1 cellular context compared by ENCODE assay signal in the genomic region with DNA sequence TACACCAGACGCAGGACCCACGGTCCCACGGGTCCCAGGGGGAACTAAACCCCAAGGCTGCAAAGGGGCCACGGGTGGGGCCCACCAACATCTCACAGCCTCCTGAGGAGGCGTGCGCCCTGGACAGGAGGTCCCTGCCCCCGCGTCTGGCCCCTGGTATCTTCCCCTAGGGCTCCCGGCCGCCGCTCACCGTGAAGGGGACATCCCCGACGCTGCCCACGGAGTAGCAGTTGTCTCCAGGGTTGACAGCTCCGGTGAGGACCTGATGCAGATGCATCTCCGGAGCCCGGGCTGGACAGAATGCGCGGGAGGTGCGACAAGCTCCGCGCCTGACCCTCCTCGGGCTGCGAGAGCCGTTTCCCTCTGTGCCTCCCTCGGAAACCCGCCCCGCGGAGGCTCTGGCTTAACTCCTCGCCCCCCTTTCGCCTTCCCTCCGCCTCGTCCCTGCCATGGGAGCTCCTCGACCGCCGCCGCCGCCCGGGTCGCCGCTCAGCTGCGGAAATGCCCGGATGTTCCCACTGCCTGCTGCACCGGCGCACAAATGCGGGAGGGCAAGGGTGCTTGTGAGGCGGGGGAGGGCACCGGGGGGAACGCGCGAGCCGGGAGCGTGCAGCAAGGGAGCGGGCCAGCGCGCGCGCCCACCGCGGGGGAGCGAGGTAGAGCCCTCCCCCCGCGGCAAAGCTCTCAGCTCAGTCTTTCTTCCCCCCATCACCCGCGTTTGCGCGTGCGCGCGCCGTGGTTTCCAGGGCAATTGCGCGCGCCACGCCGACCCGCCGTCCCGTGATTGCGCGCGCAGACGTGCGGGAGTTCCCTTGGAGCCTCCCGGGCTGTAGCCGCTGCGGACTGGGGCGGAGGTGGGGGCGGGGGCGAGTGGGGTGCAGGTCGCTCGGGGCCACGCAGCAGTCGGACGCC.
TF ChIP-seq lines count a peak whose summit lies in the region.

A gene with protein sequence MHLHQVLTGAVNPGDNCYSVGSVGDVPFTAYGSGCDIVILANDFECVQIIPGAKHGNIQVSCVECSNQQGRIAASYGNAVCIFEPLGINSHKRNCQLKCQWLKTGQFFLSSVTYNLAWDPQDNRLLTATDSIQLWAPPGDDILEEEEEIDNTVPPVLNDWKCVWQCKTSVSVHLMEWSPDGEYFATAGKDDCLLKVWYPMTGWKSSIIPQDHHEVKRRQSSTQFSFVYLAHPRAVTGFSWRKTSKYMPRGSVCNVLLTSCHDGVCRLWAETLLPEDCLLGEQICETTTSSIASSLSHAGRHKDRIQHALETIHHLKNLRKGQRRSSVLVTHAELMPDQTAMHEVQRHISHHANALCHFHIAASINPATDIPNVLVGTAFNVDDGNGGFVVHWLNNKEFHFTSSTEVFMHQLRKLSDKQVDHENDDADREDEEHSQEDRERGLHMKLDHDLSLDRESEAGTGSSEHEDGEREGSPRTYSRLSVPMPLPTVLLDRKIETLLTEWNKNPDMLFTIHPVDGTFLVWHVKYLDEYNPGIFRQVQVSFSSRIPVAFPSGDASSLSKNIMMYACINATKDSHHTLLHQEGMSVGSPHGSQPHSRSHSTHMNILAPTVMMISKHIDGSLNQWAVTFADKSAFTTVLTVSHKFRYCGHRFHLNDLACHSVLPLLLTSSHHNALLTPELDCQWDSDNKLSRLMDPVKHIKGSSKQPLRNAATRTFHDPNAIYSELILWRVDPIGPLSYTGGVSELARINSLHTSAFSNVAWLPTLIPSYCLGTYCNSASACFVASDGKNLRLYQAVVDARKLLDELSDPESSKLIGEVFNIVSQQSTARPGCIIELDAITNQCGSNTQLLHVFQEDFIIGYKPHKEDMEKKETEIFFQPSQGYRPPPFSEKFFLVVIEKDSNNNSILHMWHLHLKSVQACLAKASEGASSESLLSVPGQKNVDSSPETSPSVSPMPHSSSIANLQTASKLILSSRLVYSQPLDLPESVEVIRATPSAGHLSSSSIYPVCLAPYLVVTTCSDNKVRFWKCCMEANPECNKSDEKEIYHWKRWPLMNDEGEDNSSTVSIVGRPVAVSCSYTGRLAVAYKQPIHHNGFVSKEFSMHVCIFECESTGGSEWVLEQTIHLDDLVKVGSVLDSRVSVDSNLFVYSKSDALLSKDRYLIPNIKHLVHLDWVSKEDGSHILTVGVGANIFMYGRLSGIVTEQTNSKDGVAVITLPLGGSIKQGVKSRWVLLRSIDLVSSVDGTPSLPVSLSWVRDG (N-terminal part only) (minus strand): TSS at position 503 of the 912 bp plus-strand sequence. CDS start 226 bp downstream, at position 277.

TF ChIP-seq in GM12878, 131 proteins besides CTCF, POLR2A, EP300 and RAD21 (continues in another document):
- TF ChIP-seq, protein P1, sequence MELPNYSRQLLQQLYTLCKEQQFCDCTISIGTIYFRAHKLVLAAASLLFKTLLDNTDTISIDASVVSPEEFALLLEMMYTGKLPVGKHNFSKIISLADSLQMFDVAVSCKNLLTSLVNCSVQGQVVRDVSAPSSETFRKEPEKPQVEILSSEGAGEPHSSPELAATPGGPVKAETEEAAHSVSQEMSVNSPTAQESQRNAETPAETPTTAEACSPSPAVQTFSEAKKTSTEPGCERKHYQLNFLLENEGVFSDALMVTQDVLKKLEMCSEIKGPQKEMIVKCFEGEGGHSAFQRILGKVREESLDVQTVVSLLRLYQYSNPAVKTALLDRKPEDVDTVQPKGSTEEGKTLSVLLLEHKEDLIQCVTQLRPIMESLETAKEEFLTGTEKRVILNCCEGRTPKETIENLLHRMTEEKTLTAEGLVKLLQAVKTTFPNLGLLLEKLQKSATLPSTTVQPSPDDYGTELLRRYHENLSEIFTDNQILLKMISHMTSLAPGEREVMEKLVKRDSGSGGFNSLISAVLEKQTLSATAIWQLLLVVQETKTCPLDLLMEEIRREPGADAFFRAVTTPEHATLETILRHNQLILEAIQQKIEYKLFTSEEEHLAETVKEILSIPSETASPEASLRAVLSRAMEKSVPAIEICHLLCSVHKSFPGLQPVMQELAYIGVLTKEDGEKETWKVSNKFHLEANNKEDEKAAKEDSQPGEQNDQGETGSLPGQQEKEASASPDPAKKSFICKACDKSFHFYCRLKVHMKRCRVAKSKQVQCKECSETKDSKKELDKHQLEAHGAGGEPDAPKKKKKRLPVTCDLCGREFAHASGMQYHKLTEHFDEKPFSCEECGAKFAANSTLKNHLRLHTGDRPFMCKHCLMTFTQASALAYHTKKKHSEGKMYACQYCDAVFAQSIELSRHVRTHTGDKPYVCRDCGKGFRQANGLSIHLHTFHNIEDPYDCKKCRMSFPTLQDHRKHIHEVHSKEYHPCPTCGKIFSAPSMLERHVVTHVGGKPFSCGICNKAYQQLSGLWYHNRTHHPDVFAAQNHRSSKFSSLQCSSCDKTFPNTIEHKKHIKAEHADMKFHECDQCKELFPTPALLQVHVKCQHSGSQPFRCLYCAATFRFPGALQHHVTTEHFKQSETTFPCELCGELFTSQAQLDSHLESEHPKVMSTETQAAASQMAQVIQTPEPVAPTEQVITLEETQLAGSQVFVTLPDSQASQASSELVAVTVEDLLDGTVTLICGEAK (IDR thresholded peaks at IDR 0.05; ENCODE audit: borderline replicate concordance) = no peak
- TF ChIP-seq, protein P2, sequence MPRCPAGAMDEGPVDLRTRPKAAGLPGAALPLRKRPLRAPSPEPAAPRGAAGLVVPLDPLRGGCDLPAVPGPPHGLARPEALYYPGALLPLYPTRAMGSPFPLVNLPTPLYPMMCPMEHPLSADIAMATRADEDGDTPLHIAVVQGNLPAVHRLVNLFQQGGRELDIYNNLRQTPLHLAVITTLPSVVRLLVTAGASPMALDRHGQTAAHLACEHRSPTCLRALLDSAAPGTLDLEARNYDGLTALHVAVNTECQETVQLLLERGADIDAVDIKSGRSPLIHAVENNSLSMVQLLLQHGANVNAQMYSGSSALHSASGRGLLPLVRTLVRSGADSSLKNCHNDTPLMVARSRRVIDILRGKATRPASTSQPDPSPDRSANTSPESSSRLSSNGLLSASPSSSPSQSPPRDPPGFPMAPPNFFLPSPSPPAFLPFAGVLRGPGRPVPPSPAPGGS (IDR thresholded peaks at IDR 0.05; ENCODE audit: borderline replicate concordance, insufficient read depth, low read depth, low read length, poor library complexity, severe bottlenecking) = peak; percentile 47
- peak; percentile 2; the same call in 1 of the 2 replicates for TF ChIP-seq RUNX3 (IDR thresholded peaks at IDR 0.05; ENCODE audit: low read length)
- peak; percentile 81 for TF ChIP-seq IKZF1 (conservative IDR thresholded peaks at IDR 0.05)
- TF ChIP-seq, protein P3, sequence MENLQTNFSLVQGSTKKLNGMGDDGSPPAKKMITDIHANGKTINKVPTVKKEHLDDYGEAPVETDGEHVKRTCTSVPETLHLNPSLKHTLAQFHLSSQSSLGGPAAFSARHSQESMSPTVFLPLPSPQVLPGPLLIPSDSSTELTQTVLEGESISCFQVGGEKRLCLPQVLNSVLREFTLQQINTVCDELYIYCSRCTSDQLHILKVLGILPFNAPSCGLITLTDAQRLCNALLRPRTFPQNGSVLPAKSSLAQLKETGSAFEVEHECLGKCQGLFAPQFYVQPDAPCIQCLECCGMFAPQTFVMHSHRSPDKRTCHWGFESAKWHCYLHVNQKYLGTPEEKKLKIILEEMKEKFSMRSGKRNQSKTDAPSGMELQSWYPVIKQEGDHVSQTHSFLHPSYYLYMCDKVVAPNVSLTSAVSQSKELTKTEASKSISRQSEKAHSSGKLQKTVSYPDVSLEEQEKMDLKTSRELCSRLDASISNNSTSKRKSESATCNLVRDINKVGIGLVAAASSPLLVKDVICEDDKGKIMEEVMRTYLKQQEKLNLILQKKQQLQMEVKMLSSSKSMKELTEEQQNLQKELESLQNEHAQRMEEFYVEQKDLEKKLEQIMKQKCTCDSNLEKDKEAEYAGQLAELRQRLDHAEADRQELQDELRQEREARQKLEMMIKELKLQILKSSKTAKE (IDR thresholded peaks at IDR 0.05; ENCODE audit: low read depth, poor library complexity, severe bottlenecking) = peak; percentile 79
- no peak for TF ChIP-seq SMC3 (IDR thresholded peaks at IDR 0.05; ENCODE audit: borderline replicate concordance, low read length)
- TF ChIP-seq HDGF (IDR thresholded peaks at IDR 0.05) = no peak
- no peak for TF ChIP-seq SUPT20H (IDR thresholded peaks at IDR 0.05; ENCODE audit: borderline replicate concordance, control insufficient read depth, low read depth, low read length)
- TF ChIP-seq, protein P4, sequence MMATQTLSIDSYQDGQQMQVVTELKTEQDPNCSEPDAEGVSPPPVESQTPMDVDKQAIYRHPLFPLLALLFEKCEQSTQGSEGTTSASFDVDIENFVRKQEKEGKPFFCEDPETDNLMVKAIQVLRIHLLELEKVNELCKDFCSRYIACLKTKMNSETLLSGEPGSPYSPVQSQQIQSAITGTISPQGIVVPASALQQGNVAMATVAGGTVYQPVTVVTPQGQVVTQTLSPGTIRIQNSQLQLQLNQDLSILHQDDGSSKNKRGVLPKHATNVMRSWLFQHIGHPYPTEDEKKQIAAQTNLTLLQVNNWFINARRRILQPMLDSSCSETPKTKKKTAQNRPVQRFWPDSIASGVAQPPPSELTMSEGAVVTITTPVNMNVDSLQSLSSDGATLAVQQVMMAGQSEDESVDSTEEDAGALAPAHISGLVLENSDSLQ (IDR thresholded peaks at IDR 0.05) = peak; percentile 52
- TF ChIP-seq, protein P5, sequence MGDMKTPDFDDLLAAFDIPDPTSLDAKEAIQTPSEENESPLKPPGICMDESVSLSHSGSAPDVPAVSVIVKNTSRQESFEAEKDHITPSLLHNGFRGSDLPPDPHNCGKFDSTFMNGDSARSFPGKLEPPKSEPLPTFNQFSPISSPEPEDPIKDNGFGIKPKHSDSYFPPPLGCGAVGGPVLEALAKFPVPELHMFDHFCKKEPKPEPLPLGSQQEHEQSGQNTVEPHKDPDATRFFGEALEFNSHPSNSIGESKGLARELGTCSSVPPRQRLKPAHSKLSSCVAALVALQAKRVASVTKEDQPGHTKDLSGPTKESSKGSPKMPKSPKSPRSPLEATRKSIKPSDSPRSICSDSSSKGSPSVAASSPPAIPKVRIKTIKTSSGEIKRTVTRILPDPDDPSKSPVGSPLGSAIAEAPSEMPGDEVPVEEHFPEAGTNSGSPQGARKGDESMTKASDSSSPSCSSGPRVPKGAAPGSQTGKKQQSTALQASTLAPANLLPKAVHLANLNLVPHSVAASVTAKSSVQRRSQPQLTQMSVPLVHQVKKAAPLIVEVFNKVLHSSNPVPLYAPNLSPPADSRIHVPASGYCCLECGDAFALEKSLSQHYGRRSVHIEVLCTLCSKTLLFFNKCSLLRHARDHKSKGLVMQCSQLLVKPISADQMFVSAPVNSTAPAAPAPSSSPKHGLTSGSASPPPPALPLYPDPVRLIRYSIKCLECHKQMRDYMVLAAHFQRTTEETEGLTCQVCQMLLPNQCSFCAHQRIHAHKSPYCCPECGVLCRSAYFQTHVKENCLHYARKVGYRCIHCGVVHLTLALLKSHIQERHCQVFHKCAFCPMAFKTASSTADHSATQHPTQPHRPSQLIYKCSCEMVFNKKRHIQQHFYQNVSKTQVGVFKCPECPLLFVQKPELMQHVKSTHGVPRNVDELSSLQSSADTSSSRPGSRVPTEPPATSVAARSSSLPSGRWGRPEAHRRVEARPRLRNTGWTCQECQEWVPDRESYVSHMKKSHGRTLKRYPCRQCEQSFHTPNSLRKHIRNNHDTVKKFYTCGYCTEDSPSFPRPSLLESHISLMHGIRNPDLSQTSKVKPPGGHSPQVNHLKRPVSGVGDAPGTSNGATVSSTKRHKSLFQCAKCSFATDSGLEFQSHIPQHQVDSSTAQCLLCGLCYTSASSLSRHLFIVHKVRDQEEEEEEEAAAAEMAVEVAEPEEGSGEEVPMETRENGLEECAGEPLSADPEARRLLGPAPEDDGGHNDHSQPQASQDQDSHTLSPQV (IDR thresholded peaks at IDR 0.05) = no peak
- 0 out of 2 replicates have a peak, but pooled peaks have one; percentile 26 for TF ChIP-seq CREM (IDR thresholded peaks at IDR 0.05; ENCODE audit: low read depth)
- no peak for TF ChIP-seq ZNF207 (IDR thresholded peaks at IDR 0.05; ENCODE audit: borderline replicate concordance)
- TF ChIP-seq BACH1 (IDR thresholded peaks at IDR 0.05; ENCODE audit: borderline replicate concordance) = peak; percentile 68; the same call in 1 of the 2 replicates
- TF ChIP-seq, protein P6, sequence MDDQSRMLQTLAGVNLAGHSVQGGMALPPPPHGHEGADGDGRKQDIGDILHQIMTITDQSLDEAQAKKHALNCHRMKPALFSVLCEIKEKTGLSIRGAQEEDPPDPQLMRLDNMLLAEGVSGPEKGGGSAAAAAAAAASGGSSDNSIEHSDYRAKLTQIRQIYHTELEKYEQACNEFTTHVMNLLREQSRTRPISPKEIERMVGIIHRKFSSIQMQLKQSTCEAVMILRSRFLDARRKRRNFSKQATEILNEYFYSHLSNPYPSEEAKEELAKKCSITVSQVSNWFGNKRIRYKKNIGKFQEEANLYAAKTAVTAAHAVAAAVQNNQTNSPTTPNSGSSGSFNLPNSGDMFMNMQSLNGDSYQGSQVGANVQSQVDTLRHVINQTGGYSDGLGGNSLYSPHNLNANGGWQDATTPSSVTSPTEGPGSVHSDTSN (IDR thresholded peaks at IDR 0.05; ENCODE audit: insufficient replicate concordance, low read depth, low read length) = peak; percentile 42
- TF ChIP-seq, protein P7, sequence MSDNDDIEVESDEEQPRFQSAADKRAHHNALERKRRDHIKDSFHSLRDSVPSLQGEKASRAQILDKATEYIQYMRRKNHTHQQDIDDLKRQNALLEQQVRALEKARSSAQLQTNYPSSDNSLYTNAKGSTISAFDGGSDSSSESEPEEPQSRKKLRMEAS (IDR thresholded peaks at IDR 0.05; ENCODE audit: low read depth, low read length) = peak; percentile 48; the same call in 1 of the 2 replicates
- TF ChIP-seq, protein P8, sequence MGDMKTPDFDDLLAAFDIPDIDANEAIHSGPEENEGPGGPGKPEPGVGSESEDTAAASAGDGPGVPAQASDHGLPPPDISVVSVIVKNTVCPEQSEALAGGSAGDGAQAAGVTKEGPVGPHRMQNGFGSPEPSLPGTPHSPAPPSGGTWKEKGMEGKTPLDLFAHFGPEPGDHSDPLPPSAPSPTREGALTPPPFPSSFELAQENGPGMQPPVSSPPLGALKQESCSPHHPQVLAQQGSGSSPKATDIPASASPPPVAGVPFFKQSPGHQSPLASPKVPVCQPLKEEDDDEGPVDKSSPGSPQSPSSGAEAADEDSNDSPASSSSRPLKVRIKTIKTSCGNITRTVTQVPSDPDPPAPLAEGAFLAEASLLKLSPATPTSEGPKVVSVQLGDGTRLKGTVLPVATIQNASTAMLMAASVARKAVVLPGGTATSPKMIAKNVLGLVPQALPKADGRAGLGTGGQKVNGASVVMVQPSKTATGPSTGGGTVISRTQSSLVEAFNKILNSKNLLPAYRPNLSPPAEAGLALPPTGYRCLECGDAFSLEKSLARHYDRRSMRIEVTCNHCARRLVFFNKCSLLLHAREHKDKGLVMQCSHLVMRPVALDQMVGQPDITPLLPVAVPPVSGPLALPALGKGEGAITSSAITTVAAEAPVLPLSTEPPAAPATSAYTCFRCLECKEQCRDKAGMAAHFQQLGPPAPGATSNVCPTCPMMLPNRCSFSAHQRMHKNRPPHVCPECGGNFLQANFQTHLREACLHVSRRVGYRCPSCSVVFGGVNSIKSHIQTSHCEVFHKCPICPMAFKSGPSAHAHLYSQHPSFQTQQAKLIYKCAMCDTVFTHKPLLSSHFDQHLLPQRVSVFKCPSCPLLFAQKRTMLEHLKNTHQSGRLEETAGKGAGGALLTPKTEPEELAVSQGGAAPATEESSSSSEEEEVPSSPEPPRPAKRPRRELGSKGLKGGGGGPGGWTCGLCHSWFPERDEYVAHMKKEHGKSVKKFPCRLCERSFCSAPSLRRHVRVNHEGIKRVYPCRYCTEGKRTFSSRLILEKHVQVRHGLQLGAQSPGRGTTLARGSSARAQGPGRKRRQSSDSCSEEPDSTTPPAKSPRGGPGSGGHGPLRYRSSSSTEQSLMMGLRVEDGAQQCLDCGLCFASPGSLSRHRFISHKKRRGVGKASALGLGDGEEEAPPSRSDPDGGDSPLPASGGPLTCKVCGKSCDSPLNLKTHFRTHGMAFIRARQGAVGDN (IDR thresholded peaks at IDR 0.05) = 0 out of 2 replicates have a peak, but pooled peaks have one; percentile 15
- no peak for TF ChIP-seq RFX5 (IDR thresholded peaks at IDR 0.05; ENCODE audit: low read depth, low read length)
- TF ChIP-seq CBFB (IDR thresholded peaks at IDR 0.05; ENCODE audit: low read depth) = peak; percentile 15; the same call in 1 of the 2 replicates
- peak; percentile 44; the same call in 1 of the 2 replicates for TF ChIP-seq LARP7 (IDR thresholded peaks at IDR 0.05)
- 0 out of 2 replicates have a peak, but pooled peaks have one; percentile 3 for TF ChIP-seq BCL11A (IDR thresholded peaks at IDR 0.05; ENCODE audit: low read depth, low read length)
